Comparison of ENCODE assay signal across 31 cellular contexts in the genomic region with DNA sequence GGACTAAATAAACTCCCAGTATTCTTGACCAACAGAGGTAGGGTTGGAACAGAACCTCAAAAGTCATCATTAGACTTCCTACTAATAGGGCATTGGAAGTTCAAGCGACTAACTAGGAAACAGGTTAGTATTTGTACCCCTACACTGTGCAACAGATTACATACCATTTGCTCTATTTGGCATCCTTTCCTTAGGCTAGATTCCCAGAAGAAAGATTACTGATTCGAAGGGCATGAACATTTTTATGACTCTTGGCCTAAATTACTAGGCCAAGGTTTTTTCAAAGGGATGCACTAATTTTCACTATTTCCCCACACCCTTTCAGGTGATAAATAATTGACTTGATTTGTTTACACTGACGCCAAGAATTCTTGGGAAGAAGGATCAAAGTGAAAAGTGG.
"Had no signal": no experiment of that assay in that cellular context is flagged by ENCODE, and none has a peak within 500 bp of the region (broad histone marks: within the 10 kb centered on the region; RNA-seq: fewer than 3 reads in every experiment).

No MANE protein-coding gene starts in this region.

- H3K27ac ChIP-seq: body of pancreas, breast epithelium, KMS-11, SJSA1 had no signal

- H3K9me3 ChIP-seq: adrenal gland, body of pancreas, breast epithelium, SJSA1, SK-N-SH had no signal

- H3K9me3 Mint-ChIP-seq: activated CD4-positive, alpha-beta memory T cell treated with anti-CD3 and anti-CD28 coated beads for 36 hours; activated naive CD4-positive, alpha-beta T cell treated with anti-CD3 and anti-CD28 coated beads for 36 hours; activated T-cell treated with anti-CD3 and anti-CD28 coated beads, Interleukin-2, amount 50 U/mL, for 4 hours; activated T-helper 1 cell treated with anti-CD3 and anti-CD28 coated beads, Interleukin-12 subunit alpha, Interleukin-12 subunit beta, Interleukin-2, Interleukin-4 antibody, amounts not matched to agents 30 ng/mL and 10 ng/mL and 1 ng/mL, durations not matched to agents 14 hours and 24 hours and 36 hours; T-helper 1 cell treated with Interleukin-12 subunit alpha and Interleukin-12 subunit beta and Interleukin-4 antibody, amounts not matched to agents 30 μg/mL and 1 μg/mL, for 36 hours; T-helper 2 cell treated with Interferon-gamma antibody and Interleukin-4, amounts not matched to agents 5 μg/mL and 100 μg/mL, for 36 hours had no signal

- H3K36me3 Mint-ChIP-seq: activated CD4-positive, alpha-beta memory T cell treated with anti-CD3 and anti-CD28 coated beads for 36 hours; activated naive CD4-positive, alpha-beta T cell treated with anti-CD3 and anti-CD28 coated beads, Interleukin-2, amount 50 U/mL, for 72 hours had no signal

- H3K4me3 Mint-ChIP-seq: activated B cell treated with CpG ODN at 0.5 μM for 24 hours; activated CD4-positive, alpha-beta memory T cell treated with anti-CD3 and anti-CD28 coated beads for 36 hours; activated naive CD4-positive, alpha-beta T cell treated with anti-CD3 and anti-CD28 coated beads for 36 hours; activated T-cell treated with anti-CD3 and anti-CD28 coated beads, Interleukin-2, amount 50 U/mL, for 4 hours; activated T-helper 1 cell treated with anti-CD3 and anti-CD28 coated beads, Interleukin-12 subunit alpha, Interleukin-12 subunit beta, Interleukin-2, Interleukin-4 antibody, amounts not matched to agents 30 ng/mL and 10 ng/mL and 1 ng/mL, durations not matched to agents 14 hours and 24 hours and 36 hours; T-helper 1 cell treated with Interleukin-12 subunit alpha and Interleukin-12 subunit beta and Interleukin-4 antibody, amounts not matched to agents 30 μg/mL and 1 μg/mL, for 36 hours; T-helper 2 cell treated with Interferon-gamma antibody and Interleukin-4, amounts not matched to agents 5 μg/mL and 100 μg/mL, for 36 hours had no signal

- H3K27me3 ChIP-seq: adrenal gland, body of pancreas, breast epithelium, SJSA1 had no signal

- H3K27ac Mint-ChIP-seq: activated B cell treated with CpG ODN at 0.5 μM for 24 hours; activated CD4-positive, alpha-beta memory T cell treated with anti-CD3 and anti-CD28 coated beads for 36 hours; activated naive CD4-positive, alpha-beta T cell treated with anti-CD3 and anti-CD28 coated beads for 36 hours; activated naive CD4-positive, alpha-beta T cell treated with anti-CD3 and anti-CD28 coated beads, Interleukin-2, amount 50 U/mL, for 72 hours; activated T-helper 1 cell treated with anti-CD3 and anti-CD28 coated beads, Interleukin-12 subunit alpha, Interleukin-12 subunit beta, Interleukin-2, Interleukin-4 antibody, amounts not matched to agents 30 ng/mL and 10 ng/mL and 1 ng/mL, durations not matched to agents 14 hours and 24 hours and 36 hours; T-helper 1 cell treated with Interleukin-12 subunit alpha and Interleukin-12 subunit beta and Interleukin-4 antibody, amounts not matched to agents 30 μg/mL and 1 μg/mL, for 36 hours; T-helper 2 cell treated with Interferon-gamma antibody and Interleukin-4, amounts not matched to agents 5 μg/mL and 100 μg/mL, for 36 hours had no signal

- DNase-seq: activated B cell treated with CpG ODN at 0.5 μM for 24 hours; activated CD4-positive, alpha-beta memory T cell treated with anti-CD3 and anti-CD28 coated beads for 36 hours; activated CD4-positive, alpha-beta T cell treated with anti-CD3 and anti-CD28 coated beads for 4 hours; activated CD4-positive, alpha-beta T cell treated with anti-CD3 and anti-CD28 coated beads, Interleukin-2, amount 50 U/mL, for 1 hour; activated CD4-positive, CD25-positive, alpha-beta regulatory T cell treated with anti-CD3 and anti-CD28 coated beads, Interleukin-2, amount 50 U/mL, for 72 hours; activated CD8-positive, alpha-beta memory T cell treated with anti-CD3 and anti-CD28 coated beads, Interleukin-2, amount 50 U/mL, for 4 hours; activated gamma-delta T cell treated with Interleukin-2 at 50 U/mL for 16 hours; activated naive CD4-positive, alpha-beta T cell treated with anti-CD3 and anti-CD28 coated beads for 36 hours; activated T-cell treated with anti-CD3 and anti-CD28 coated beads for 4 hours; activated T-cell treated with anti-CD3 and anti-CD28 coated beads, Interleukin-2, amount 50 U/mL, for 4 hours; adrenal gland; body of pancreas; MM.1S; MV-4-11; NCI-H1092; NCI-H1436 treated with DMSO at 0.1 percent for 48 hours; NCI-H1694 treated with DMSO at 0.1 percent for 48 hours; NCI-H2029; NCI-H345; NCI-H524 treated with DMSO at 0.1 percent for 48 hours; RPMI8226; SHP77 treated with DMSO at 0.1 percent for 48 hours; SK-N-SH had no signal

- H3K36me3 ChIP-seq: adrenal gland, breast epithelium, SJSA1 had no signal

- ATAC-seq: activated naive CD4-positive, alpha-beta T cell treated with anti-CD3 and anti-CD28 coated beads, Interleukin-2, amount 50 U/mL, for 72 hours; activated T-cell treated with anti-CD3 and anti-CD28 coated beads, Interleukin-2, amount 50 U/mL, for 4 hours; body of pancreas; Panc1 had no signal

- H3K4me3 ChIP-seq: adrenal gland, body of pancreas, breast epithelium, SJSA1 had no signal
